ENCODE assay signal across 16 cellular contexts in the genomic region with DNA sequence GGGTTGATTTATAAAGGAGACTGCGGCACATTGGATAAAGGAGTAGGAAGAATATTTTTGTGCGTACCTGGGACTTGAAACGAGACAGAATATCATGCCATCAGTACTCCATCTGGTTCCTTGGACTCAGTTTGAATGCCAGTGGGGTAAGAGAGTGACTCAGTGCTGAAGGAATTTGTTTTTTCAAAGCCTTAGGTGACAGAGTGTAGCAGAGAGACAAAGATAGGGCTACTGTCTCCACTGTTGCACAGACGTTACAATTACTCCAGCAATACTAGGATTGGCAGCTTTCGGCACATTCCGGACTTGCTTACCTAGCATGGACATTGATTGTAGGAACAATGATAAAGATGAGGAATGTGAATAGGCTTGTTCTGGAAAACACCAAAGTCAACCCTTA.
DNase-seq lines count a peak whose midpoint lies in the region; ATAC-seq, FAIRE-seq and TF ChIP-seq lines count a peak whose summit lies in the region.
"Had no signal": no experiment of that assay in that cellular context is flagged by ENCODE, and none has a peak within 500 bp of the region (broad histone marks: within the 10 kb centered on the region; RNA-seq: fewer than 3 reads in every experiment).

No MANE protein-coding gene starts in this region.

- 0 out of 4 replicates have a peak overlapping the region, but pooled peaks of 1 of the 2 experiments have one; percentile 4 for H3K4me2 ChIP-seq in H1 (ENCODE audit: insufficient read depth in 1 of 2, low read depth in 2 of 2, low read length in 2 of 2)

- H2BK15ac ChIP-seq in H1 (ENCODE audit: low read length) = no peak overlapping the region

- H3K36me3 ChIP-seq in H1 (ENCODE audit: control insufficient read depth in 2 of 4, insufficient read depth in 4 of 4, low read length in 3 of 4) (no peaks in the 10 kb centered on the region), left lung (no peaks in the 10 kb centered on the region), A673 (ENCODE audit: insufficient read depth, low read length, poor library complexity, severe bottlenecking) (no peaks in the 10 kb centered on the region)
- H3K36me3 ChIP-seq: tibial nerve had no signal

- no peaks in the 10 kb centered on the region for H3K4me1 Mint-ChIP-seq in activated naive CD4-positive, alpha-beta T cell treated with anti-CD3 and anti-CD28 coated beads for 36 hours (ENCODE audit: low read depth)

- TF ChIP-seq EP300 in H1 (IDR thresholded peaks at IDR 0.05; ENCODE audit: borderline replicate concordance in 1 of 2, low read depth in 2 of 2, low read length in 2 of 2) = no peak

- H3K18ac ChIP-seq in H1 (ENCODE audit: extremely low read depth, low read length) = no peak overlapping the region

- H3K23me2 ChIP-seq in H1 (ENCODE audit: low read depth, low read length) = no peaks in the 10 kb centered on the region

- H3K9me3 Mint-ChIP-seq in activated naive CD4-positive, alpha-beta T cell treated with anti-CD3 and anti-CD28 coated beads for 36 hours = peaks cover 15% of the 10 kb centered on the region
- H3K9me3 Mint-ChIP-seq: T-helper 1 cell treated with Interleukin-12 subunit alpha and Interleukin-12 subunit beta and Interleukin-4 antibody, amounts not matched to agents 30 μg/mL and 1 μg/mL, for 36 hours had no signal

- H3K4me3 ChIP-seq in H1 (ENCODE audit: extremely low read depth in 1 of 4, insufficient read depth in 2 of 4, low read depth in 3 of 4, low read length in 4 of 4) = no peak overlapping the region
- no peak overlapping the region for H3K4me3 ChIP-seq in left lung
- H3K4me3 ChIP-seq in A673 (ENCODE audit: low read depth, low read length, poor library complexity, severe bottlenecking) = no peak overlapping the region
- H3K4me3 ChIP-seq: K562, tibial nerve had no signal

- H3K27ac ChIP-seq in H1 (ENCODE audit: low read depth, low read length) (no peak overlapping the region), left lung (no peak overlapping the region), A673 (ENCODE audit: low read depth, low read length, poor library complexity, severe bottlenecking) (no peak overlapping the region)
- H3K27ac ChIP-seq: tibial nerve had no signal

- no peak overlapping the region for H4K91ac ChIP-seq in H1 (replicated peaks; ENCODE audit: insufficient read length, low read length)

- intact Hi-C loops in left lung (cut with DNase I) = no loop called here
- intact Hi-C loops in A673 (cut with micrococcal nuclease; ENCODE audit: unreplicated experiment) = no loop called here
- intact Hi-C loops in activated naive CD4-positive, alpha-beta T cell treated with anti-CD3 and anti-CD28 coated beads for 36 hours (cut with micrococcal nuclease) = no loop called here

- no peaks in the 10 kb centered on the region for H3K27me3 ChIP-seq in H1 (replicated peaks in 1 of 4; ENCODE audit: control insufficient read depth in 3 of 4, extremely low read depth in 1 of 4, insufficient read depth in 3 of 4, low read length in 3 of 4)
- H3K27me3 ChIP-seq in left lung = no peaks in the 10 kb centered on the region
- no peaks in the 10 kb centered on the region for H3K27me3 ChIP-seq in A673 (replicated peaks; ENCODE audit: insufficient read depth, low read depth, low read length, poor library complexity)
- H3K27me3 ChIP-seq: tibial nerve had no signal

- no peaks in the 10 kb centered on the region for H3K79me2 ChIP-seq in H1 (ENCODE audit: control insufficient read depth in 1 of 2, insufficient read depth in 2 of 2, low read length in 2 of 2)

- no peak overlapping the region for H3K23ac ChIP-seq in H1 (ENCODE audit: insufficient read length)

- H3K4ac ChIP-seq in H1 (replicated peaks; ENCODE audit: insufficient read length, low read depth, low read length) = no peak overlapping the region

- H3K4me1 ChIP-seq in H1 (replicated peaks in 1 of 4; ENCODE audit: control insufficient read depth in 3 of 4, insufficient read depth in 4 of 4, low read length in 3 of 4) (peaks cover 0 to 3% (median 0%) of the 10 kb centered on the region in 4 experiments; a peak in 1 of 7 replicates), left lung (no peaks in the 10 kb centered on the region), A673 (ENCODE audit: insufficient read depth, low read length, poor library complexity, severe bottlenecking) (no peaks in the 10 kb centered on the region)
- H3K4me1 ChIP-seq: tibial nerve had no signal

- no peaks in the 10 kb centered on the region for H4K20me1 ChIP-seq in H1 (replicated peaks in 1 of 2; ENCODE audit: control insufficient read depth in 1 of 2, insufficient read depth in 2 of 2, low read length in 2 of 2)

- no TSS peak for BruUV-seq in A673 (replicated peaks; lab: Mats Ljungman, UMichigan)

- no peak overlapping the region for H3K27ac Mint-ChIP-seq in activated naive CD4-positive, alpha-beta T cell treated with anti-CD3 and anti-CD28 coated beads for 36 hours
- H3K27ac Mint-ChIP-seq: mesothelial cell of epicardium; T-helper 1 cell treated with Interleukin-12 subunit alpha and Interleukin-12 subunit beta and Interleukin-4 antibody, amounts not matched to agents 30 μg/mL and 1 μg/mL, for 36 hours had no signal

- no peaks in the 10 kb centered on the region for H3K27me3 Mint-ChIP-seq in activated naive CD4-positive, alpha-beta T cell treated with anti-CD3 and anti-CD28 coated beads for 36 hours (ENCODE audit: low read depth)

- CTCF ChIA-PET in H1 (lab: Charles Lee; ENCODE audit: partially characterized antibody) = interaction anchor here (1.0 kb wide), 1 partner anchor 86 kb away, joined by 3 read pairs; no protein-coding TSS in a partner anchor
- CTCF ChIA-PET in A673 (lab: Charles Lee) = no interaction called here
- CTCF ChIA-PET in activated naive CD4-positive, alpha-beta T cell treated with anti-CD3 and anti-CD28 coated beads for 36 hours (lab: Charles Lee) = no interaction called here

- H3K4me3 Mint-ChIP-seq in activated naive CD4-positive, alpha-beta T cell treated with anti-CD3 and anti-CD28 coated beads for 36 hours = no peak overlapping the region
- H3K4me3 Mint-ChIP-seq: mesothelial cell of epicardium; T-helper 1 cell treated with Interleukin-12 subunit alpha and Interleukin-12 subunit beta and Interleukin-4 antibody, amounts not matched to agents 30 μg/mL and 1 μg/mL, for 36 hours had no signal

- H3K36me3 Mint-ChIP-seq in activated naive CD4-positive, alpha-beta T cell treated with anti-CD3 and anti-CD28 coated beads for 36 hours (ENCODE audit: low read depth) = no peaks in the 10 kb centered on the region

- peak overlapping the region; percentile 45; the same call in 1 of the 2 replicates for H2AFZ ChIP-seq in H1 (ENCODE audit: low read length)

- no peak overlapping the region for H4K8ac ChIP-seq in H1 (ENCODE audit: extremely low read depth, insufficient read depth, low read length)

- no peak overlapping the region for H2AK5ac ChIP-seq in H1 (ENCODE audit: low read depth, low read length)

- 90% methylated on average over 6 of the region's 6 CpGs; no CpG with 5 or more reads in 1 of the 2 experiments for WGBS in H1 (ENCODE audit: extremely low coverage in 1 of 2, insufficient coverage in 1 of 2, insufficient read length in 1 of 2, insufficient replicate concordance in 2 of 2, low coverage in 1 of 2, low lambda C conversion rate in 2 of 2, missing lambda C conversion rate in 1 of 2), 2 experiments

- H2BK120ac ChIP-seq in H1 (replicated peaks; ENCODE audit: low read depth, low read length) = no peak overlapping the region

- TF ChIP-seq RAD21 in H1 (IDR thresholded peaks at IDR 0.05 in 1 of 2, conservative IDR thresholded peaks at IDR 0.05 in 1 of 2; ENCODE audit: low read depth in 2 of 2, low read length in 2 of 2) = no peak

- POLR2A ChIA-PET in H1 (lab: Charles Lee; ENCODE audit: partially characterized antibody) (no interaction called here), A673 (lab: Charles Lee; ENCODE audit: low non-redundant PET) (no interaction called here)

- peak; percentile 13 for FAIRE-seq in H1 (lab: Jason Lieb, UNC)
- FAIRE-seq: G401.6, K562 had no signal

- no peak overlapping the region for H2BK12ac ChIP-seq in H1 (ENCODE audit: low read depth, low read length)

- H4K5ac ChIP-seq in H1 (ENCODE audit: insufficient read length, low read depth, low read length) = no peak overlapping the region

- no peak overlapping the region for H3K56ac ChIP-seq in H1 (replicated peaks; ENCODE audit: insufficient read length, low read depth, low read length)

- peak; percentile 47 for ATAC-seq in left lung
- ATAC-seq: K562 had no signal

- TF ChIP-seq CTCF in H1 (IDR thresholded peaks at IDR 0.05; ENCODE audit: control extremely low read depth in 1 of 3, insufficient read depth in 1 of 3, low read depth in 1 of 3, low read length in 3 of 3) = no peak
- no peak for TF ChIP-seq CTCF in left lung (IDR thresholded peaks at IDR 0.05)
- no peak for TF ChIP-seq CTCF in A673 (conservative IDR thresholded peaks at IDR 0.05; ENCODE audit: low read depth, low read length)

- H3K9ac ChIP-seq in H1 (replicated peaks in 1 of 4; ENCODE audit: extremely low read depth in 1 of 4, low read depth in 3 of 4, low read length in 3 of 4) = no peak overlapping the region

- 0 out of 4 replicates have a peak, but pooled peaks cover 0 to 4% of the 10 kb centered on the region in 2 experiments for H3K9me3 ChIP-seq in H1 (ENCODE audit: insufficient read depth in 2 of 2, low read depth in 1 of 2, low read length in 1 of 2)
- H3K9me3 ChIP-seq in left lung = no peaks in the 10 kb centered on the region
- H3K9me3 ChIP-seq in A673 (ENCODE audit: low read depth, low read length, poor library complexity, severe bottlenecking) = no peaks in the 10 kb centered on the region
- H3K9me3 ChIP-seq: tibial nerve had no signal

- H2BK20ac ChIP-seq in H1 (ENCODE audit: low read length) = no peak overlapping the region

- H3K79me1 ChIP-seq in H1 (ENCODE audit: low read depth, low read length) = no peaks in the 10 kb centered on the region

- H3K14ac ChIP-seq in H1 (ENCODE audit: insufficient read length) = no peak overlapping the region

- H2BK5ac ChIP-seq in H1 (ENCODE audit: low read depth, low read length) = no peak overlapping the region

- DNase-seq in A172 (ENCODE audit: low spot score) = peak; percentile 47
- DNase-seq in HS-5 (ENCODE audit: low read depth) = peak; percentile 4
- no peak for DNase-seq in H1 (ENCODE audit: low read depth in 1 of 2, low spot score in 2 of 2)
- DNase-seq in left lung = no peak
- DNase-seq in hypothalamus (lab: John Stamatoyannopoulos, UW) = no peak
- DNase-seq in A673 (ENCODE audit: low spot score) = no peak
- no peak for DNase-seq in activated effector memory CD4-positive, alpha-beta T cell treated with anti-CD3 and anti-CD28 coated beads, Interleukin-2, amount 50 U/mL, for 16 hours
- no peak for DNase-seq in activated naive CD4-positive, alpha-beta T cell treated with anti-CD3 and anti-CD28 coated beads for 36 hours
- DNase-seq: activated effector memory CD4-positive, alpha-beta T cell treated with Interleukin-2 at 50 U/mL for 16 hours; NCI-H2171 treated with DMSO at 0.1 percent for 48 hours; nucleus accumbens had no signal

- no peak for TF ChIP-seq POLR2A in H1 (IDR thresholded peaks at IDR 0.05; ENCODE audit: control extremely low read depth in 1 of 2, low read depth in 2 of 2, low read length in 2 of 2)

TF ChIP-seq in H1, 55 proteins besides CTCF, POLR2A, EP300 and RAD21:
- TF ChIP-seq ASH2L (IDR thresholded peaks at IDR 0.05; ENCODE audit: low read length) = no peak

Comparison
In these comparisons a context has a peak if more than half of its experiments do, and no peak if none do; other contexts are left out.
1. DNase-seq: peak in A172 (single experiment) and HS-5 (single experiment); none in H1 (0 of 2), left lung (0 of 2), hypothalamus (0 of 51), A673 (single experiment), activated effector memory CD4-positive, alpha-beta T cell treated with anti-CD3 and anti-CD28 coated beads, Interleukin-2, amount 50 U/mL, for 16 hours (single experiment) and activated naive CD4-positive, alpha-beta T cell treated with anti-CD3 and anti-CD28 coated beads for 36 hours (single experiment).